14 cellular contexts compared by ENCODE assay signal in the genomic region with DNA sequence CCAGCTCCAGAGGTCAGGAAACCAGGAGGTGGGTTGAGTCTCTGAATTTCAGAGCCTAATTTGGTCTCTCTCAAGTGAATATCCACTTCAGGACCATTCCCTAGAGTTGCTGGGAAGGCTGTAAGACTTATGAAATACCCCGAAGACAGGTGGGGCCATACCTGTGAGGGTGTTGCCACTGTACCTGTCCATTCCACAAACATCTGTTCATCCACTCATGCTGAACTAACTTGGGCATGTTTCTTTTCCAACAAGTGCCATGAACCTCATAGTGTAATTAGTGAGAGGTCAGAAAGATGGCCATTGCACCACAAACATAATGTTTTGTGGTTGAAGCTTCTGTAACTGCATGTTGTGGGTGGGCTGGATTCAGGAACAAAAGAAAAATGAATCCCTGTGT. TPM values are rescaled to one million over a fixed set of nuclear protein-coding genes. Genes with fewer than 3 reads are reported as not detected.
A peak's percentile ranks its signal among the peaks of the same experiment; 100 is the strongest.
DNase-seq lines count a peak whose midpoint lies in the region; ATAC-seq, FAIRE-seq and TF ChIP-seq lines count a peak whose summit lies in the region.
"Had no signal": no experiment of that assay in that cellular context is flagged by ENCODE, and none has a peak within 500 bp of the region (broad histone marks: within the 10 kb centered on the region; RNA-seq: fewer than 3 reads in every experiment).

No MANE protein-coding gene starts in this region.

- ATAC-seq in GM23338 (no peak), pancreas (no peak), GM21786 (IDR thresholded peaks at IDR 0.05; ENCODE audit: unreplicated experiment) (no peak)
- no peak for ATAC-seq in naive thymus-derived CD4-positive, alpha-beta T cell
- ATAC-seq: foreskin keratinocyte, SK-N-SH treated with all-trans-retinoic acid at 6 μM for 48 hours had no signal

- H3K27ac ChIP-seq in BLaER1 (0 out of 2 replicates have a peak overlapping the region, but pooled peaks have one; percentile 44), GM23338 (ENCODE audit: low read depth) (peak overlapping the region; percentile 78), pancreas (no peak overlapping the region)
- H3K27ac ChIP-seq in naive thymus-derived CD4-positive, alpha-beta T cell (ENCODE audit: low read depth, low read length): no peak overlapping the region
- H3K27ac ChIP-seq: foreskin keratinocyte had no signal

- peaks cover 75% of the 10 kb centered on the region for H3K36me3 Mint-ChIP-seq in GM23338 (ENCODE audit: low read depth)
- peaks cover 38% of the 10 kb centered on the region for H3K36me3 Mint-ChIP-seq in activated naive CD8-positive, alpha-beta T cell treated with anti-CD3 and anti-CD28 coated beads for 36 hours
- H3K36me3 Mint-ChIP-seq in naive thymus-derived CD4-positive, alpha-beta T cell: peaks cover 0 to 10% (median 4%) of the 10 kb centered on the region in 5 donors

- WGBS in pancreas, 2 donors: 67 to 86% methylated on average over 1 of the region's 1 CpG

- no peaks in the 10 kb centered on the region for H3K9me3 Mint-ChIP-seq in GM23338
- H3K9me3 Mint-ChIP-seq in activated naive CD8-positive, alpha-beta T cell treated with anti-CD3 and anti-CD28 coated beads for 36 hours: no peaks in the 10 kb centered on the region
- peaks cover 0 to 2% (median 0%) of the 10 kb centered on the region in 11 donors for H3K9me3 Mint-ChIP-seq in naive thymus-derived CD4-positive, alpha-beta T cell
- H3K9me3 Mint-ChIP-seq: endodermal cell had no signal

- H3K4me1 ChIP-seq in BLaER1 (peaks cover 99% of the 10 kb centered on the region), GM23338 (ENCODE audit: insufficient read depth) (peaks cover 50% of the 10 kb centered on the region), pancreas (peaks cover 0 to 7% (median 0%) of the 10 kb centered on the region in 3 donors)
- H3K4me1 ChIP-seq in naive thymus-derived CD4-positive, alpha-beta T cell (ENCODE audit: control insufficient read depth in 2 of 2, insufficient read depth in 2 of 2, low read length in 2 of 2): peaks cover 27 to 28% of the 10 kb centered on the region in 2 donors

- peak overlapping the region; percentile 42 for H3K9ac ChIP-seq in BLaER1

- POLR2A ChIA-PET in naive thymus-derived CD4-positive, alpha-beta T cell (lab: Charles Lee): interaction anchor here (1.0 to 1.2 kb wide), 2 partner anchors 10 to 32 kb away, joined by 3 to 4 read pairs; no protein-coding TSS in a partner anchor

- peaks cover 38% of the 10 kb centered on the region for H3F3A ChIP-seq in GM23338 (replicated peaks; ENCODE audit: low read depth)

- H3K9me3 ChIP-seq in BLaER1: no peaks in the 10 kb centered on the region
- no peaks in the 10 kb centered on the region for H3K9me3 ChIP-seq in naive thymus-derived CD4-positive, alpha-beta T cell (ENCODE audit: control insufficient read depth in 2 of 3, low read length in 3 of 3)
- H3K9me3 ChIP-seq in pancreas: no peaks in the 10 kb centered on the region

- H3K4me2 ChIP-seq in BLaER1: peak overlapping the region; percentile 95
- H3K4me2 ChIP-seq in GM23338: peak overlapping the region; percentile 41

- peaks cover 27% of the 10 kb centered on the region for H3K27me3 Mint-ChIP-seq in GM23338 (ENCODE audit: insufficient read depth, low read depth, poor library complexity)
- H3K27me3 Mint-ChIP-seq in activated naive CD8-positive, alpha-beta T cell treated with anti-CD3 and anti-CD28 coated beads for 36 hours: no peaks in the 10 kb centered on the region
- H3K27me3 Mint-ChIP-seq in naive thymus-derived CD4-positive, alpha-beta T cell: no peaks in the 10 kb centered on the region

- no peaks in the 10 kb centered on the region for H3K9me2 ChIP-seq in GM23338 (ENCODE audit: insufficient read depth)

- no peak for FAIRE-seq in pancreas (lab: Jason Lieb, UNC)

- H2AFZ ChIP-seq in GM23338: no peak overlapping the region

- peaks cover 34% of the 10 kb centered on the region for H3K4me1 Mint-ChIP-seq in GM23338
- peaks cover 63% of the 10 kb centered on the region for H3K4me1 Mint-ChIP-seq in activated naive CD8-positive, alpha-beta T cell treated with anti-CD3 and anti-CD28 coated beads for 36 hours
- H3K4me1 Mint-ChIP-seq in naive thymus-derived CD4-positive, alpha-beta T cell: peaks cover 33 to 79% (median 52%) of the 10 kb centered on the region in 7 donors

- intact Hi-C loops in naive thymus-derived CD4-positive, alpha-beta T cell (cut with micrococcal nuclease): no loop called here
- intact Hi-C loops in pancreas (cut with DNase I): no loop called here

- peaks cover 76% of the 10 kb centered on the region for H3K36me3 ChIP-seq in BLaER1
- peaks cover 70% of the 10 kb centered on the region for H3K36me3 ChIP-seq in GM23338 (ENCODE audit: insufficient read depth)
- H3K36me3 ChIP-seq in naive thymus-derived CD4-positive, alpha-beta T cell (ENCODE audit: control insufficient read depth in 2 of 3, insufficient read depth in 3 of 3, low read length in 3 of 3): peaks cover 0 to 13% (median 0%) of the 10 kb centered on the region in 3 experiments
- no peaks in the 10 kb centered on the region for H3K36me3 ChIP-seq in pancreas

- peaks cover 100% of the 10 kb centered on the region for H4K20me1 ChIP-seq in BLaER1
- peaks cover 96% of the 10 kb centered on the region for H4K20me1 ChIP-seq in GM23338 (replicated peaks; ENCODE audit: insufficient read depth)

- TF ChIP-seq CTCF in GM23338 (conservative IDR thresholded peaks at IDR 0.05; ENCODE audit: low read depth in 2 of 2) (no peak), pancreas (IDR thresholded peaks at IDR 0.05) (no peak)

- DNase-seq in GM23338 (ENCODE audit: low spot score) (no peak), pancreas (no peak), NCI-H446 treated with DMSO at 0.1 percent for 48 hours (lab: John Stamatoyannopoulos, UW) (no peak)
- DNase-seq in activated naive CD8-positive, alpha-beta T cell treated with anti-CD3 and anti-CD28 coated beads for 36 hours: no peak
- DNase-seq in naive thymus-derived CD4-positive, alpha-beta T cell: no peak
- DNase-seq: activated CD4-positive, alpha-beta T cell treated with anti-CD3 and anti-CD28 coated beads, Interleukin-2, amount 50 U/mL, for 4 hours; DMS53; endodermal cell; foreskin keratinocyte; NCI-H1694; NCI-H446 had no signal

- H3K27me3 ChIP-seq in BLaER1 (no peaks in the 10 kb centered on the region), GM23338 (ENCODE audit: insufficient read depth) (no peaks in the 10 kb centered on the region), pancreas (no peaks in the 10 kb centered on the region)
- no peaks in the 10 kb centered on the region for H3K27me3 ChIP-seq in naive thymus-derived CD4-positive, alpha-beta T cell (ENCODE audit: control insufficient read depth in 2 of 2, insufficient read depth in 2 of 2, low read length in 2 of 2)
- H3K27me3 ChIP-seq: foreskin keratinocyte had no signal

- no peak overlapping the region for H3K4me3 Mint-ChIP-seq in GM23338
- no peak overlapping the region for H3K4me3 Mint-ChIP-seq in activated naive CD8-positive, alpha-beta T cell treated with anti-CD3 and anti-CD28 coated beads for 36 hours
- peak overlapping the region in 6 of 10 donors; percentile 13 to 70 (median 46) for H3K4me3 Mint-ChIP-seq in naive thymus-derived CD4-positive, alpha-beta T cell
- H3K4me3 Mint-ChIP-seq: endodermal cell had no signal

- no peak overlapping the region for H3K27ac Mint-ChIP-seq in GM23338
- peak overlapping the region; percentile 79 for H3K27ac Mint-ChIP-seq in activated naive CD8-positive, alpha-beta T cell treated with anti-CD3 and anti-CD28 coated beads for 36 hours
- peak overlapping the region in 1 of 9 donors; percentile 42 for H3K27ac Mint-ChIP-seq in naive thymus-derived CD4-positive, alpha-beta T cell

- H3K4me3 ChIP-seq in BLaER1 (no peak overlapping the region), GM23338 (no peak overlapping the region; the same call in 1 of the 2 replicates), pancreas (no peak overlapping the region)
- H3K4me3 ChIP-seq in naive thymus-derived CD4-positive, alpha-beta T cell (ENCODE audit: low read length): no peak overlapping the region

- peaks cover 100% of the 10 kb centered on the region for H3K79me2 ChIP-seq in GM23338 (replicated peaks; ENCODE audit: insufficient read depth)

- CTCF ChIA-PET in naive thymus-derived CD4-positive, alpha-beta T cell (lab: Charles Lee): interaction anchor here (0.9 kb wide), 1 partner anchor 38 kb away, joined by 3 read pairs; no protein-coding TSS in a partner anchor

RNA-seq across cellular contexts. Expression of a gene that starts 7.8 kb away (rescaled TPM):
- total RNA-seq in GM23338 (2014; rRNA removed; shearing (Covaris generic)): 544 and 573 TPM in 2 replicates
- 616 and 625 TPM in 2 replicates for polyA plus RNA-seq in GM23338 (2016; fragmentation: Nextera tagmentation; extraction: Ambion mirVana)
- 100 to 1,000 TPM; 500 to 527 TPM for total RNA-seq in activated naive CD8-positive, alpha-beta T cell treated with anti-CD3 and anti-CD28 coated beads for 36 hours
- total RNA-seq in naive thymus-derived CD4-positive, alpha-beta T cell: 100 to 1,000 TPM; 346 to 515 (median 368) TPM
- 10 to 100 TPM; 91.0 to 99.9 TPM for polyA plus RNA-seq in naive thymus-derived CD4-positive, alpha-beta T cell
- total RNA-seq in pancreas: 100 to 1,000 TPM in 4 of 6 donors, 10 to 100 TPM in 2; 70.5 to 126 (median 109) TPM
- 100 to 1,000 TPM; 109 to 129 TPM for polyA plus RNA-seq in pancreas

RNA-seq across cellular contexts. Expression of a gene that starts 36.6 kb away (rescaled TPM):
- 62.2 and 65.0 TPM in 2 replicates for total RNA-seq in GM23338 (2014; rRNA removed; shearing (Covaris generic))
- polyA plus RNA-seq in GM23338 (2016; fragmentation: Nextera tagmentation; extraction: Ambion mirVana): 41.2 and 43.2 TPM in 2 replicates
- 10 to 100 TPM; 70.6 to 71.6 TPM for total RNA-seq in activated naive CD8-positive, alpha-beta T cell treated with anti-CD3 and anti-CD28 coated beads for 36 hours
- total RNA-seq in naive thymus-derived CD4-positive, alpha-beta T cell: 100 to 1,000 TPM; 148 to 272 (median 194) TPM
- 100 to 1,000 TPM; 216 to 375 TPM for polyA plus RNA-seq in naive thymus-derived CD4-positive, alpha-beta T cell
- total RNA-seq in pancreas: 10 to 100 TPM; 32.7 to 69.0 (median 48.4) TPM
- 10 to 100 TPM; 42.8 to 61.5 TPM for polyA plus RNA-seq in pancreas

RNA-seq across cellular contexts. Expression of a gene that starts 39.3 kb away (rescaled TPM):
- total RNA-seq in GM23338 (2014; rRNA removed; shearing (Covaris generic)): 54.5 and 61.2 TPM in 2 replicates
- polyA plus RNA-seq in GM23338 (2016; fragmentation: Nextera tagmentation; extraction: Ambion mirVana): 77.4 and 83.5 TPM in 2 replicates
- 10 to 100 TPM; 66.6 to 71.5 TPM for total RNA-seq in activated naive CD8-positive, alpha-beta T cell treated with anti-CD3 and anti-CD28 coated beads for 36 hours
- 10 to 100 TPM; 36.1 to 63.4 (median 54.9) TPM for total RNA-seq in naive thymus-derived CD4-positive, alpha-beta T cell
- 10 to 100 TPM; 38.0 to 41.8 TPM for polyA plus RNA-seq in naive thymus-derived CD4-positive, alpha-beta T cell
- 10 to 100 TPM; 42.5 to 70.7 (median 56.6) TPM for total RNA-seq in pancreas
- polyA plus RNA-seq in pancreas: 100 to 1,000 TPM; 410 to 432 TPM

RNA-seq across cellular contexts. Expression of a gene that starts 55.9 kb away (rescaled TPM):
- total RNA-seq in GM23338 (2014; rRNA removed; shearing (Covaris generic)): 107 and 138 TPM in 2 replicates
- polyA plus RNA-seq in GM23338 (2016; fragmentation: Nextera tagmentation; extraction: Ambion mirVana) (40.0 and 40.7 TPM in 2 replicates), pancreas (100 to 1,000 TPM in 1 of 2 donors, 10 to 100 TPM in 1; 88.6 to 115 TPM)
- total RNA-seq in activated naive CD8-positive, alpha-beta T cell treated with anti-CD3 and anti-CD28 coated beads for 36 hours: 100 to 1,000 TPM; 127 to 133 TPM
- total RNA-seq in naive thymus-derived CD4-positive, alpha-beta T cell: 100 to 1,000 TPM; 238 to 340 (median 269) TPM
- polyA plus RNA-seq in naive thymus-derived CD4-positive, alpha-beta T cell: 100 to 1,000 TPM in 1 of 2 donors, 10 to 100 TPM in 1; 49.1 to 111 TPM
- total RNA-seq in pancreas: 10 to 100 TPM; 52.5 to 94.8 (median 87.9) TPM

Comparison
In these comparisons a context has a peak if more than half of its experiments do, and no peak if none do; other contexts are left out.
1. H3K27ac ChIP-seq: peak in BLaER1 (single experiment) and GM23338 (single experiment); none in naive thymus-derived CD4-positive, alpha-beta T cell (single experiment) and pancreas (0 of 4).
2. H3K4me3 Mint-ChIP-seq: peak in naive thymus-derived CD4-positive, alpha-beta T cell (6 of 10); none in GM23338 (single experiment) and activated naive CD8-positive, alpha-beta T cell treated with anti-CD3 and anti-CD28 coated beads for 36 hours (single experiment).